Comparison of ENCODE assay signal across 1 cellular context in the genomic region with DNA sequence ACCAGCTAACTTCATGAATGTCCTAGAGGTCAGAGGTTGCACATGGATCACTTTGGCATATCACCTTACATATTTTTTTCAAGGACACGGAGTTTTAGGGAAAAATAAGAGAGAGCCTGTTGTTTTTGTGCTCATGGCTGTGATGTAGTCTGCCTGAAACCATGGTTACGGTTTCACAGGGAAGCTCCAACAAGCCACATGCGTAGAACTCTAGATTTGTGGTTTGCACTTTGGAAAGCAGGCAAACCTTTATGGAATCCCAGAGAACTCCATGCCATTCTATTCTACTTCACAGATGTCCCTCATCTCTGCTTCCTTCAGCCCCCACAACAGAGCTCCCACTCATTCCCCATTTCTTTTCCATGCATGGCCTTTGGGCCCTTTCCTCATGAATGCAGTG.
TF ChIP-seq lines count a peak whose summit lies in the region.

No MANE protein-coding gene starts in this region.

TF ChIP-seq in WTC11, 78 proteins besides CTCF, POLR2A, EP300 and RAD21 (continued from another document):
- TF ChIP-seq, protein P1, sequence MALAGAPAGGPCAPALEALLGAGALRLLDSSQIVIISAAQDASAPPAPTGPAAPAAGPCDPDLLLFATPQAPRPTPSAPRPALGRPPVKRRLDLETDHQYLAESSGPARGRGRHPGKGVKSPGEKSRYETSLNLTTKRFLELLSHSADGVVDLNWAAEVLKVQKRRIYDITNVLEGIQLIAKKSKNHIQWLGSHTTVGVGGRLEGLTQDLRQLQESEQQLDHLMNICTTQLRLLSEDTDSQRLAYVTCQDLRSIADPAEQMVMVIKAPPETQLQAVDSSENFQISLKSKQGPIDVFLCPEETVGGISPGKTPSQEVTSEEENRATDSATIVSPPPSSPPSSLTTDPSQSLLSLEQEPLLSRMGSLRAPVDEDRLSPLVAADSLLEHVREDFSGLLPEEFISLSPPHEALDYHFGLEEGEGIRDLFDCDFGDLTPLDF (CRISPR knock-in tag; IDR thresholded peaks at IDR 0.05), result no peak
- TF ChIP-seq NR1H2 (CRISPR knock-in tag; IDR thresholded peaks at IDR 0.05) (no peak), NR3C1 (CRISPR knock-in tag; conservative IDR thresholded peaks at IDR 0.05; ENCODE audit: low read depth) (no peak), ZNF317 (CRISPR knock-in tag; IDR thresholded peaks at IDR 0.05; ENCODE audit: borderline replicate concordance, low read depth) (no peak), CBFB (CRISPR knock-in tag; IDR thresholded peaks at IDR 0.05; ENCODE audit: low read depth) (no peak), SMAD3 (CRISPR knock-in tag; IDR thresholded peaks at IDR 0.05; ENCODE audit: borderline replicate concordance) (no peak)
- TF ChIP-seq, protein P2, sequence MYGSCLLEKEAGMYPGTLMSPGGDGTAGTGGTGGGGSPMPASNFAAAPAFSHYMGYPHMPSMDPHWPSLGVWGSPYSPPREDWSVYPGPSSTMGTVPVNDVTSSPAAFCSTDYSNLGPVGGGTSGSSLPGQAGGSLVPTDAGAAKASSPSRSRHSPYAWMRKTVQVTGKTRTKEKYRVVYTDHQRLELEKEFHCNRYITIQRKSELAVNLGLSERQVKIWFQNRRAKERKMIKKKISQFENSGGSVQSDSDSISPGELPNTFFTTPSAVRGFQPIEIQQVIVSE (CRISPR knock-in tag; IDR thresholded peaks at IDR 0.05; ENCODE audit: borderline replicate concordance), result no peak
- TF ChIP-seq, protein P3, sequence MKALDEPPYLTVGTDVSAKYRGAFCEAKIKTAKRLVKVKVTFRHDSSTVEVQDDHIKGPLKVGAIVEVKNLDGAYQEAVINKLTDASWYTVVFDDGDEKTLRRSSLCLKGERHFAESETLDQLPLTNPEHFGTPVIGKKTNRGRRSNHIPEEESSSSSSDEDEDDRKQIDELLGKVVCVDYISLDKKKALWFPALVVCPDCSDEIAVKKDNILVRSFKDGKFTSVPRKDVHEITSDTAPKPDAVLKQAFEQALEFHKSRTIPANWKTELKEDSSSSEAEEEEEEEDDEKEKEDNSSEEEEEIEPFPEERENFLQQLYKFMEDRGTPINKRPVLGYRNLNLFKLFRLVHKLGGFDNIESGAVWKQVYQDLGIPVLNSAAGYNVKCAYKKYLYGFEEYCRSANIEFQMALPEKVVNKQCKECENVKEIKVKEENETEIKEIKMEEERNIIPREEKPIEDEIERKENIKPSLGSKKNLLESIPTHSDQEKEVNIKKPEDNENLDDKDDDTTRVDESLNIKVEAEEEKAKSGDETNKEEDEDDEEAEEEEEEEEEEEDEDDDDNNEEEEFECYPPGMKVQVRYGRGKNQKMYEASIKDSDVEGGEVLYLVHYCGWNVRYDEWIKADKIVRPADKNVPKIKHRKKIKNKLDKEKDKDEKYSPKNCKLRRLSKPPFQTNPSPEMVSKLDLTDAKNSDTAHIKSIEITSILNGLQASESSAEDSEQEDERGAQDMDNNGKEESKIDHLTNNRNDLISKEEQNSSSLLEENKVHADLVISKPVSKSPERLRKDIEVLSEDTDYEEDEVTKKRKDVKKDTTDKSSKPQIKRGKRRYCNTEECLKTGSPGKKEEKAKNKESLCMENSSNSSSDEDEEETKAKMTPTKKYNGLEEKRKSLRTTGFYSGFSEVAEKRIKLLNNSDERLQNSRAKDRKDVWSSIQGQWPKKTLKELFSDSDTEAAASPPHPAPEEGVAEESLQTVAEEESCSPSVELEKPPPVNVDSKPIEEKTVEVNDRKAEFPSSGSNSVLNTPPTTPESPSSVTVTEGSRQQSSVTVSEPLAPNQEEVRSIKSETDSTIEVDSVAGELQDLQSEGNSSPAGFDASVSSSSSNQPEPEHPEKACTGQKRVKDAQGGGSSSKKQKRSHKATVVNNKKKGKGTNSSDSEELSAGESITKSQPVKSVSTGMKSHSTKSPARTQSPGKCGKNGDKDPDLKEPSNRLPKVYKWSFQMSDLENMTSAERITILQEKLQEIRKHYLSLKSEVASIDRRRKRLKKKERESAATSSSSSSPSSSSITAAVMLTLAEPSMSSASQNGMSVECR (CRISPR knock-in tag; IDR thresholded peaks at IDR 0.05; ENCODE audit: borderline replicate concordance), result no peak
- TF ChIP-seq, protein P4, sequence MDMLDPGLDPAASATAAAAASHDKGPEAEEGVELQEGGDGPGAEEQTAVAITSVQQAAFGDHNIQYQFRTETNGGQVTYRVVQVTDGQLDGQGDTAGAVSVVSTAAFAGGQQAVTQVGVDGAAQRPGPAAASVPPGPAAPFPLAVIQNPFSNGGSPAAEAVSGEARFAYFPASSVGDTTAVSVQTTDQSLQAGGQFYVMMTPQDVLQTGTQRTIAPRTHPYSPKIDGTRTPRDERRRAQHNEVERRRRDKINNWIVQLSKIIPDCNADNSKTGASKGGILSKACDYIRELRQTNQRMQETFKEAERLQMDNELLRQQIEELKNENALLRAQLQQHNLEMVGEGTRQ (CRISPR knock-in tag; IDR thresholded peaks at IDR 0.05), result no peak
